ENCODE assay signal across 8 cellular contexts in the genomic region with DNA sequence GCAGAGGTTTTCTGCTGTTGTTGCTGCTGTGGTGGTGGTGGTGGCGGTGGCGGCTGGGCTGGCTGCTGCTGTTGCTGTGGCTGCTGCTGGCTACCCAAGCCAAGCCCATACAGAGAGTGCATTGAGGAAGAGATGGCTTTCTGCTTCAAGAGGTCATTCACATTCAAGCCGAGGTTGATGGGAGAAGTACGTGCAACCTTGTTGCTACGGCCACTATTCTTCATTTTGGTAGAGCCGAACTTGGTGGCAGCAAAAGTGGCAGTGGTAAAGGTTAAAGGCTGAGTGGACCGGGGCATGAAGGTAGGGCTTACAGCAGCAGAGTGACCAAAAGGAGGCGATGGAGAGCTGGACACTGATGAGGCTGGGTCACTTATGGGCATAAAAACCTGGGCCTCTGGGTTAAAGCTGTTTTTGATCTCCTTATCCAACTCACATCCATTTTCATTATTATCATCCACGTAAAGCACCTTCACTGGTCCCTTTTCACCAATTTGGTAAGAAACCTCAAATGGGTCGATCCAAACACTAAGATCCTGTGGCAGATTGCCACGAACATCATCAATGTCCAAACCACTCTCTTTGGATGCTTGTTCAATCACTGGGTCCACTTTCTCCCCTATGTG. TPM values are rescaled to one million over a fixed set of nuclear protein-coding genes. Genes with fewer than 3 reads are reported as not detected.
A peak's percentile ranks its signal among the peaks of the same experiment; 100 is the strongest.
DNase-seq lines count a peak whose midpoint lies in the region; ATAC-seq and TF ChIP-seq lines count a peak whose summit lies in the region.

No MANE protein-coding gene starts in this region.

- H3K36me3 ChIP-seq in Peyer's patch (peaks cover 0 to 27% (median 0%) of the 10 kb centered on the region in 3 donors), mesendoderm (ENCODE audit: control insufficient read depth, insufficient read depth, low read length) (no peaks in the 10 kb centered on the region), thoracic aorta (no peaks in the 10 kb centered on the region)

- H3K4ac ChIP-seq in mesendoderm (ENCODE audit: low read depth, low read length): no peak overlapping the region

- peak overlapping the region in 2 of 4 donors; percentile 82 to 99 for H3K4me3 ChIP-seq in Peyer's patch
- H3K4me3 ChIP-seq in mesendoderm (ENCODE audit: low read length): no peak overlapping the region
- H3K4me3 ChIP-seq in thoracic aorta: peak overlapping the region; percentile 88

- no peak overlapping the region for H3K18ac ChIP-seq in mesendoderm (ENCODE audit: low read length)

- peaks cover 2% of the 10 kb centered on the region for H3K79me1 ChIP-seq in mesendoderm (ENCODE audit: low read length)

- H3K27me3 ChIP-seq in Peyer's patch (no peaks in the 10 kb centered on the region), mesendoderm (ENCODE audit: insufficient read depth, low read length, poor library complexity) (no peaks in the 10 kb centered on the region), thoracic aorta (replicated peaks; ENCODE audit: insufficient read depth) (no peaks in the 10 kb centered on the region)

- H2BK15ac ChIP-seq in mesendoderm (replicated peaks; ENCODE audit: low read depth): no peak overlapping the region

- no CpG with 5 or more reads among the region's 11 CpGs for WGBS in mesendoderm (ENCODE audit: extremely low coverage, insufficient coverage, low lambda C conversion rate)

- peak; percentile 29 for DNase-seq in stimulated activated CD4-positive, alpha-beta T cell treated with anti-CD3 and anti-CD28 coated beads, Interleukin-12 subunit alpha, Interleukin-12 subunit beta, amount 100 ng/mL, for 4 hours
- DNase-seq in stimulated activated CD4-positive, alpha-beta T cell treated with anti-CD3 and anti-CD28 coated beads, Interleukin-4, amount 100 ng/mL, for 4 hours: no peak
- peak in 2 of 3 donors; percentile 27 to 78 for DNase-seq in Peyer's patch
- DNase-seq in mesendoderm: peak; percentile 70
- no peak for DNase-seq in thoracic aorta (ENCODE audit: low spot score)

- H2BK120ac ChIP-seq in mesendoderm (ENCODE audit: low read depth, low read length): no peak overlapping the region

- H3K9ac ChIP-seq in mesendoderm (ENCODE audit: low read length): no peak overlapping the region

- peak overlapping the region in 2 of 4 donors; percentile 73 to 100 for H3K27ac ChIP-seq in Peyer's patch
- H3K27ac ChIP-seq in cingulate gyrus (ENCODE audit: low read depth, low read length): peak overlapping the region; percentile 81
- no peak overlapping the region for H3K27ac ChIP-seq in mesendoderm (ENCODE audit: low read depth, low read length)
- H3K27ac ChIP-seq in thoracic aorta: peak overlapping the region; percentile 96 to 97

- no peak overlapping the region for H3K4me2 ChIP-seq in mesendoderm (ENCODE audit: low read length)

- TF ChIP-seq CTCF in Peyer's patch (IDR thresholded peaks at IDR 0.05) (peak in 5 of 6 experiments; percentile 20 to 65 (median 61)), thoracic aorta (IDR thresholded peaks at IDR 0.05) (peak; percentile 55)

- H2BK5ac ChIP-seq in mesendoderm (ENCODE audit: low read length): no peak overlapping the region

- ATAC-seq in thoracic aorta (ENCODE audit: insufficient number of reproducible peaks, low FRiP score, low read depth) (no peak), HG02623 (IDR thresholded peaks at IDR 0.05; ENCODE audit: unreplicated experiment) (no peak), HG02852 (IDR thresholded peaks at IDR 0.05; ENCODE audit: unreplicated experiment) (no peak)

- no peak overlapping the region for H3K23ac ChIP-seq in mesendoderm (ENCODE audit: low read length)

- no peaks in the 10 kb centered on the region for H3K9me3 ChIP-seq in Peyer's patch
- no peaks in the 10 kb centered on the region for H3K9me3 ChIP-seq in thoracic aorta

- peaks cover 2% of the 10 kb centered on the region for H3K79me2 ChIP-seq in mesendoderm (ENCODE audit: control insufficient read depth, insufficient read depth, low read length)

- no peak overlapping the region for H3K56ac ChIP-seq in mesendoderm (ENCODE audit: low read length)

- H3K4me1 ChIP-seq in Peyer's patch: peaks cover 0 to 9% (median 3%) of the 10 kb centered on the region in 4 donors
- H3K4me1 ChIP-seq in mesendoderm (ENCODE audit: control insufficient read depth, low read depth, low read length): no peaks in the 10 kb centered on the region
- peaks cover 19 to 37% of the 10 kb centered on the region in 2 donors for H3K4me1 ChIP-seq in thoracic aorta (ENCODE audit: control insufficient read depth in 1 of 2, low read depth in 2 of 2)

- TF ChIP-seq POLR2A in Peyer's patch (IDR thresholded peaks at IDR 0.05): peak in 1 of 2 donors; percentile 13

- H2AK5ac ChIP-seq in mesendoderm (ENCODE audit: low read length): no peak overlapping the region

- H4K8ac ChIP-seq in mesendoderm (ENCODE audit: low read depth, low read length): no peak overlapping the region

- no peak overlapping the region for H4K5ac ChIP-seq in mesendoderm (ENCODE audit: low read length)

RNA-seq across cellular contexts. Expression of a gene that starts 2.8 kb away (rescaled TPM):
- total RNA-seq in Peyer's patch (100 to 1,000 TPM in 1 of 4 donors, 10 to 100 TPM in 3; 38.0 to 101 (median 60.6) TPM), thoracic aorta (10 to 100 TPM; 19.8 to 24.3 TPM)
- polyA plus RNA-seq in mesendoderm (2013, experiment 1 of 2): 9.4 TPM
- polyA plus RNA-seq in mesendoderm (2013, experiment 2 of 2): 9.3 TPM

RNA-seq across cellular contexts. Expression of a gene that starts 27.9 kb away (rescaled TPM):
- total RNA-seq in Peyer's patch (not detected), thoracic aorta (under 1 TPM in 1 of 2 donors, not detected in 1; 0.14 TPM)
- polyA plus RNA-seq in mesendoderm (2013, experiment 1 of 2): 0.01 TPM
- polyA plus RNA-seq in mesendoderm (2013, experiment 2 of 2): 0.01 TPM

Comparison
In these comparisons a context has a peak if more than half of its experiments do, and no peak if none do; other contexts are left out.
1. DNase-seq: peak in stimulated activated CD4-positive, alpha-beta T cell treated with anti-CD3 and anti-CD28 coated beads, Interleukin-12 subunit alpha, Interleukin-12 subunit beta, amount 100 ng/mL, for 4 hours (single experiment), Peyer's patch (2 of 3) and mesendoderm (single experiment); none in stimulated activated CD4-positive, alpha-beta T cell treated with anti-CD3 and anti-CD28 coated beads, Interleukin-4, amount 100 ng/mL, for 4 hours (0 of 2) and thoracic aorta (single experiment).